In genomic region chr17:69871318-69871717, GRCh38 we compare ENCODE assay signal across 11 cellular contexts.
"Had no signal": no experiment of that assay in that cellular context is flagged by ENCODE, and none has a peak within 500 bp of the region (broad histone marks: within the 10 kb centered on the region; RNA-seq: fewer than 3 reads in every experiment).

No MANE protein-coding gene starts in this region.

- H3K4me3 Mint-ChIP-seq: activated CD4-positive, alpha-beta memory T cell treated with anti-CD3 and anti-CD28 coated beads, Interleukin-2, amount 10 ng/mL, durations not matched to agents 7 days and 5 days; activated CD4-positive, alpha-beta T cell treated with anti-CD3 and anti-CD28 coated beads for 36 hours; activated T-cell treated with anti-CD3 and anti-CD28 coated beads, Interleukin-2, amount 50 U/mL, for 24 hours; nephron; stimulated activated effector memory CD8-positive, alpha-beta T cell treated with anti-CD3 and anti-CD28 coated beads, Interleukin-12 subunit alpha, Interleukin-12 subunit beta, amount 100 ng/mL, for 72 hours; T-helper 1 cell treated with Interleukin-12 subunit alpha and Interleukin-12 subunit beta and Interleukin-4 antibody, amounts not matched to agents 30 μg/mL and 1 μg/mL, for 36 hours had no signal

- H3K36me3 Mint-ChIP-seq: stimulated activated effector memory CD8-positive, alpha-beta T cell treated with anti-CD3 and anti-CD28 coated beads, Interleukin-12 subunit alpha, Interleukin-12 subunit beta, amount 100 ng/mL, for 72 hours had no signal

- H3K27ac Mint-ChIP-seq: activated CD4-positive, alpha-beta memory T cell treated with anti-CD3 and anti-CD28 coated beads, Interleukin-2, amount 10 ng/mL, durations not matched to agents 7 days and 5 days; activated CD4-positive, alpha-beta T cell treated with anti-CD3 and anti-CD28 coated beads for 36 hours; activated T-cell treated with anti-CD3 and anti-CD28 coated beads, Interleukin-2, amount 50 U/mL, for 24 hours; stimulated activated effector memory CD8-positive, alpha-beta T cell treated with anti-CD3 and anti-CD28 coated beads, Interleukin-12 subunit alpha, Interleukin-12 subunit beta, amount 100 ng/mL, for 72 hours; T-helper 1 cell treated with Interleukin-12 subunit alpha and Interleukin-12 subunit beta and Interleukin-4 antibody, amounts not matched to agents 30 μg/mL and 1 μg/mL, for 36 hours had no signal

- H3K27me3 Mint-ChIP-seq: activated CD4-positive, alpha-beta memory T cell treated with anti-CD3 and anti-CD28 coated beads, Interleukin-2, amount 10 ng/mL, durations not matched to agents 7 days and 5 days; activated T-cell treated with anti-CD3 and anti-CD28 coated beads, Interleukin-2, amount 50 U/mL, for 24 hours had no signal

- H3K9me3 ChIP-seq: thoracic aorta had no signal

- H3K27ac ChIP-seq: thoracic aorta, WERI-Rb-1 had no signal

- DNase-seq: activated CD4-positive, alpha-beta memory T cell treated with anti-CD3 and anti-CD28 coated beads, Interleukin-2, amount 10 ng/mL, durations not matched to agents 7 days and 5 days; activated CD4-positive, alpha-beta T cell treated with anti-CD3 and anti-CD28 coated beads for 36 hours; activated naive CD4-positive, alpha-beta T cell treated with anti-CD3 and anti-CD28 coated beads, Interleukin-2, amount 50 U/mL, for 16 hours; activated T-cell treated with anti-CD3 and anti-CD28 coated beads, Interleukin-2, amount 50 U/mL, for 24 hours; foreskin melanocyte; left ventricle myocardium superior; WERI-Rb-1 had no signal

- H3K36me3 ChIP-seq: thoracic aorta, WERI-Rb-1 had no signal

- H3K4me3 ChIP-seq: thoracic aorta had no signal

- H3K4me1 Mint-ChIP-seq: activated CD4-positive, alpha-beta memory T cell treated with anti-CD3 and anti-CD28 coated beads, Interleukin-2, amount 10 ng/mL, durations not matched to agents 7 days and 5 days; activated CD4-positive, alpha-beta T cell treated with anti-CD3 and anti-CD28 coated beads for 36 hours; stimulated activated effector memory CD8-positive, alpha-beta T cell treated with anti-CD3 and anti-CD28 coated beads, Interleukin-12 subunit alpha, Interleukin-12 subunit beta, amount 100 ng/mL, for 72 hours had no signal
